In genomic region chr3:30440880-30441279, GRCh38 we compare ENCODE assay signal across 14 cellular contexts.
A peak's percentile ranks its signal among the peaks of the same experiment; 100 is the strongest.
DNase-seq lines count a peak whose midpoint lies in the region; ATAC-seq and TF ChIP-seq lines count a peak whose summit lies in the region.
"Had no signal": no experiment of that assay in that cellular context is flagged by ENCODE, and none has a peak within 500 bp of the region (broad histone marks: within the 10 kb centered on the region; RNA-seq: fewer than 3 reads in every experiment).

No MANE protein-coding gene starts in this region.

- H3K4me1 ChIP-seq in muscle layer of duodenum (ENCODE audit: control insufficient read depth in 1 of 2, insufficient read depth in 2 of 2, low read length in 2 of 2) (peaks cover 0 to 14% of the 10 kb centered on the region in 2 donors), stomach smooth muscle (ENCODE audit: control insufficient read depth, insufficient read depth, low read length) (peaks cover 19% of the 10 kb centered on the region)
- H3K4me1 ChIP-seq: BE2C had no signal

- H3K27ac Mint-ChIP-seq in WTC11, result no peak overlapping the region
- H3K27ac Mint-ChIP-seq: naive thymus-derived CD4-positive, alpha-beta T cell had no signal

- POLR2A ChIA-PET in WTC11 (lab: Charles Lee) (no interaction called here), RWPE1 (lab: Yijun Ruan, JAX; ENCODE audit: low non-redundant PET) (no interaction called here)

- intact Hi-C loops in Right ventricle myocardium superior (cut with DNase I), result loop anchor here (5.0 to 10.0 kb wide), 3 partner anchors 76 to 254 kb away; partner anchors contain the start of gene TGFBR2

- H3K27me3 ChIP-seq in muscle layer of duodenum (ENCODE audit: low read depth, low read length) (no peaks in the 10 kb centered on the region), stomach smooth muscle (ENCODE audit: control insufficient read depth in 1 of 2, insufficient read depth in 2 of 2, low read length in 2 of 2) (no peaks in the 10 kb centered on the region)
- H3K27me3 ChIP-seq: BE2C had no signal

- H3K27me3 Mint-ChIP-seq in WTC11 (ENCODE audit: low read depth), result no peaks in the 10 kb centered on the region; the same call in 1 of the 2 replicates
- H3K27me3 Mint-ChIP-seq: naive thymus-derived CD4-positive, alpha-beta T cell had no signal

- TF ChIP-seq CTCF in WTC11 (IDR thresholded peaks at IDR 0.05) (no peak), RWPE1 (conservative IDR thresholded peaks at IDR 0.05; ENCODE audit: low read depth) (no peak)

- ATAC-seq in WTC11, result peak; percentile 44; the same call in 1 of the 2 replicates
- ATAC-seq in Right ventricle myocardium superior (ENCODE audit: poor library complexity), result peak; percentile 92
- ATAC-seq: esophagus mucosa; naive thymus-derived CD4-positive, alpha-beta T cell had no signal

- H3K36me3 Mint-ChIP-seq in WTC11, result no peaks in the 10 kb centered on the region
- H3K36me3 Mint-ChIP-seq: naive thymus-derived CD4-positive, alpha-beta T cell had no signal

- H3K36me3 ChIP-seq in muscle layer of duodenum (ENCODE audit: control insufficient read depth in 1 of 2, insufficient read depth in 2 of 2, low read length in 2 of 2) (no peaks in the 10 kb centered on the region), stomach smooth muscle (ENCODE audit: control insufficient read depth in 2 of 2, insufficient read depth in 2 of 2, low read length in 2 of 2) (no peaks in the 10 kb centered on the region)
- H3K36me3 ChIP-seq: BE2C had no signal

- peaks cover 37% of the 10 kb centered on the region for H3K4me1 Mint-ChIP-seq in WTC11

- H3K4me3 ChIP-seq in muscle layer of duodenum (ENCODE audit: low read depth in 1 of 2, low read length in 2 of 2) (no peak overlapping the region), stomach smooth muscle (ENCODE audit: low read length in 2 of 2) (peak overlapping the region; percentile 36 to 41)
- H3K4me3 ChIP-seq: SK-N-MC had no signal

- peak overlapping the region; percentile 41 for H3K27ac ChIP-seq in muscle layer of duodenum (ENCODE audit: low read length)
- peak overlapping the region; percentile 75 for H3K27ac ChIP-seq in stomach smooth muscle (ENCODE audit: low read length)
- no peak overlapping the region for H3K27ac ChIP-seq in RWPE1
- H3K27ac ChIP-seq: SK-N-MC had no signal

- no peak for DNase-seq in WTC11 (ENCODE audit: low spot score)
- DNase-seq in Right ventricle myocardium superior, result peak; percentile 50
- DNase-seq in occipital lobe (lab: John Stamatoyannopoulos, UW), result no peak
- no peak for DNase-seq in activated T-cell treated with anti-CD3 and anti-CD28 coated beads, Interleukin-2, amount 50 U/mL, for 1 hour
- DNase-seq in islet precursor cell, result no peak
- DNase-seq in RWPE1 (ENCODE audit: low spot score), result no peak
- DNase-seq: activated CD8-positive, alpha-beta memory T cell treated with anti-CD3 and anti-CD28 coated beads for 24 hours; activated gamma-delta T cell treated with Interleukin-2 at 50 U/mL for 16 hours; BE2C; naive thymus-derived CD4-positive, alpha-beta T cell had no signal

- H3K9me3 ChIP-seq in muscle layer of duodenum (ENCODE audit: control insufficient read depth in 1 of 2, low read length in 2 of 2) (no peaks in the 10 kb centered on the region), stomach smooth muscle (ENCODE audit: control insufficient read depth in 2 of 2, low read length in 2 of 2) (no peaks in the 10 kb centered on the region)
- H3K9me3 ChIP-seq: BE2C had no signal

- peak overlapping the region in 1 of 2 donors; percentile 38 for H3K9ac ChIP-seq in stomach smooth muscle (ENCODE audit: low read length in 2 of 2)

- H3K9me3 Mint-ChIP-seq in WTC11, result no peaks in the 10 kb centered on the region

- CTCF ChIA-PET in WTC11 (lab: Charles Lee) (no interaction called here), RWPE1 (lab: Yijun Ruan, JAX) (no interaction called here)

- no peak overlapping the region for H3K4me3 Mint-ChIP-seq in WTC11
- H3K4me3 Mint-ChIP-seq: naive thymus-derived CD4-positive, alpha-beta T cell had no signal

TF ChIP-seq in WTC11, 78 proteins besides CTCF, POLR2A, EP300 and RAD21:
- TF ChIP-seq ZNF671 (CRISPR knock-in tag; IDR thresholded peaks at IDR 0.05) (no peak), CDX4 (CRISPR knock-in tag; IDR thresholded peaks at IDR 0.05; ENCODE audit: borderline replicate concordance) (no peak), ZNF423 (CRISPR knock-in tag; IDR thresholded peaks at IDR 0.05) (no peak), ZNF232 (CRISPR knock-in tag; IDR thresholded peaks at IDR 0.05) (no peak), PRRX2 (CRISPR knock-in tag; IDR thresholded peaks at IDR 0.05) (no peak), HMGA2 (CRISPR knock-in tag; IDR thresholded peaks at IDR 0.05) (no peak), ZNF263 (CRISPR knock-in tag; IDR thresholded peaks at IDR 0.05; ENCODE audit: low read depth) (no peak), AFF4 (CRISPR knock-in tag; IDR thresholded peaks at IDR 0.05; ENCODE audit: borderline replicate concordance) (no peak), RORB (CRISPR knock-in tag; IDR thresholded peaks at IDR 0.05) (no peak), ZNF317 (CRISPR knock-in tag; IDR thresholded peaks at IDR 0.05; ENCODE audit: borderline replicate concordance, low read depth) (no peak), KAT7 (CRISPR knock-in tag; IDR thresholded peaks at IDR 0.05; ENCODE audit: borderline replicate concordance) (no peak), SMAD4 (CRISPR knock-in tag; IDR thresholded peaks at IDR 0.05) (no peak)

Comparison
In these comparisons a context has a peak if more than half of its experiments do, and no peak if none do; other contexts are left out.
1. H3K4me3 ChIP-seq: peak in stomach smooth muscle (2 of 2); none in muscle layer of duodenum (0 of 2).